29 cellular contexts compared by ENCODE assay signal in genomic region chr6:167710521-167710920, GRCh38.
"Had no signal": no experiment of that assay in that cellular context is flagged by ENCODE, and none has a peak within 500 bp of the region (broad histone marks: within the 10 kb centered on the region; RNA-seq: fewer than 3 reads in every experiment).

No MANE protein-coding gene starts in this region.

- FAIRE-seq: astrocyte, TTC549 had no signal

- H3K4me1 Mint-ChIP-seq: activated T-helper 17 cell treated with anti-CD3 and anti-CD28 coated beads, Interleukin-2, amount 50 U/mL, for 72 hours had no signal

- H3K36me3 Mint-ChIP-seq: activated naive CD8-positive, alpha-beta T cell; T-cell had no signal

- H3K9me3 Mint-ChIP-seq: activated B cell treated with CpG ODN at 0.5 μM for 24 hours; activated naive CD4-positive, alpha-beta T cell treated with anti-CD3 and anti-CD28 coated beads for 36 hours; activated T-helper 17 cell treated with anti-CD3 and anti-CD28 coated beads, Interleukin-2, amount 50 U/mL, for 72 hours; T-cell had no signal

- H3K4me3 ChIP-seq: cardiac muscle cell, PC-9 had no signal

- H2AFZ ChIP-seq: PC-9 had no signal

- H3K4me2 ChIP-seq: PC-9 had no signal

- H3K27ac Mint-ChIP-seq: activated B cell treated with CpG ODN at 0.5 μM for 24 hours; activated CD4-positive, alpha-beta T cell treated with anti-CD3 and anti-CD28 coated beads, Interleukin-2, amount 10 ng/mL, durations not matched to agents 24 days and 14 days; activated naive CD4-positive, alpha-beta T cell treated with anti-CD3 and anti-CD28 coated beads for 36 hours; activated T-helper 17 cell treated with anti-CD3 and anti-CD28 coated beads, Interleukin-2, amount 50 U/mL, for 72 hours; T-cell had no signal

- H3K4me3 Mint-ChIP-seq: activated B cell treated with CpG ODN at 0.5 μM for 24 hours; activated CD4-positive, alpha-beta T cell treated with anti-CD3 and anti-CD28 coated beads, Interleukin-2, amount 10 ng/mL, durations not matched to agents 24 days and 14 days; activated naive CD4-positive, alpha-beta T cell treated with anti-CD3 and anti-CD28 coated beads for 36 hours; activated naive CD8-positive, alpha-beta T cell; activated T-helper 17 cell treated with anti-CD3 and anti-CD28 coated beads, Interleukin-2, amount 50 U/mL, for 72 hours; T-cell had no signal

- H3K27me3 ChIP-seq: brain microvascular endothelial cell, cardiac muscle cell had no signal

- H3K36me3 ChIP-seq: brain microvascular endothelial cell, cardiac muscle cell had no signal

- H3K27ac ChIP-seq: brain microvascular endothelial cell, cardiac muscle cell, PC-9 had no signal

- ATAC-seq: activated T-helper 17 cell treated with anti-CD3 and anti-CD28 coated beads, Interleukin-2, amount 50 U/mL, for 72 hours; T-cell had no signal

- DNase-seq: activated B cell treated with CpG ODN at 0.5 μM for 24 hours; activated CD4-positive, alpha-beta T cell treated with anti-CD3 and anti-CD28 coated beads for 1 hour; activated CD4-positive, alpha-beta T cell treated with anti-CD3 and anti-CD28 coated beads, Interleukin-2, amount 10 ng/mL, durations not matched to agents 24 days and 14 days; activated CD4-positive, alpha-beta T cell treated with anti-CD3 and anti-CD28 coated beads, Interleukin-2, amount 50 U/mL, for 48 hours; activated gamma-delta T cell; activated naive CD4-positive, alpha-beta T cell treated with anti-CD3 and anti-CD28 coated beads for 36 hours; activated T-cell treated with anti-CD3 and anti-CD28 coated beads for 4 hours; activated T-cell treated with anti-CD3 and anti-CD28 coated beads, Interleukin-2, amount 50 U/mL, for 48 hours; amygdala; brain microvascular endothelial cell; KG1; NCI-H1048; NCI-H146; NCI-H2029; NCI-H2107; NCI-H2171 treated with DMSO at 0.1 percent for 48 hours; NCI-H345; NCI-H510A; NCI-H69; PC-9; SHP77 treated with DMSO at 0.1 percent for 48 hours; T-cell; T-helper 2 cell; T1000 had no signal
